2 cellular contexts compared by ENCODE assay signal in genomic region chr1:224707849-224708725, GRCh38.
TF ChIP-seq lines count a peak whose summit lies in the region.

No MANE protein-coding gene starts in this region.

TF ChIP-seq in liver, 16 proteins besides CTCF, POLR2A, EP300 and RAD21 (continued from another document):
- TF ChIP-seq REST (IDR thresholded peaks at IDR 0.05), result peak; percentile 13
- TF ChIP-seq HNF4G (IDR thresholded peaks at IDR 0.05), result no peak
- TF ChIP-seq, protein P1, sequence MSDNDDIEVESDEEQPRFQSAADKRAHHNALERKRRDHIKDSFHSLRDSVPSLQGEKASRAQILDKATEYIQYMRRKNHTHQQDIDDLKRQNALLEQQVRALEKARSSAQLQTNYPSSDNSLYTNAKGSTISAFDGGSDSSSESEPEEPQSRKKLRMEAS (IDR thresholded peaks at IDR 0.05), result no peak
- TF ChIP-seq JUND (IDR thresholded peaks at IDR 0.05), result peak in 1 of 2 donors; percentile 37
- no peak for TF ChIP-seq NR2F2 (IDR thresholded peaks at IDR 0.05)
- peak; percentile 68 to 82 for TF ChIP-seq RXRA (IDR thresholded peaks at IDR 0.05)
- TF ChIP-seq HNF4A (conservative IDR thresholded peaks at IDR 0.05), result peak; percentile 67 to 69

TF ChIP-seq in HepG2, 621 proteins besides CTCF, POLR2A, EP300 and RAD21 (continued from another document):
- TF ChIP-seq, protein P2, sequence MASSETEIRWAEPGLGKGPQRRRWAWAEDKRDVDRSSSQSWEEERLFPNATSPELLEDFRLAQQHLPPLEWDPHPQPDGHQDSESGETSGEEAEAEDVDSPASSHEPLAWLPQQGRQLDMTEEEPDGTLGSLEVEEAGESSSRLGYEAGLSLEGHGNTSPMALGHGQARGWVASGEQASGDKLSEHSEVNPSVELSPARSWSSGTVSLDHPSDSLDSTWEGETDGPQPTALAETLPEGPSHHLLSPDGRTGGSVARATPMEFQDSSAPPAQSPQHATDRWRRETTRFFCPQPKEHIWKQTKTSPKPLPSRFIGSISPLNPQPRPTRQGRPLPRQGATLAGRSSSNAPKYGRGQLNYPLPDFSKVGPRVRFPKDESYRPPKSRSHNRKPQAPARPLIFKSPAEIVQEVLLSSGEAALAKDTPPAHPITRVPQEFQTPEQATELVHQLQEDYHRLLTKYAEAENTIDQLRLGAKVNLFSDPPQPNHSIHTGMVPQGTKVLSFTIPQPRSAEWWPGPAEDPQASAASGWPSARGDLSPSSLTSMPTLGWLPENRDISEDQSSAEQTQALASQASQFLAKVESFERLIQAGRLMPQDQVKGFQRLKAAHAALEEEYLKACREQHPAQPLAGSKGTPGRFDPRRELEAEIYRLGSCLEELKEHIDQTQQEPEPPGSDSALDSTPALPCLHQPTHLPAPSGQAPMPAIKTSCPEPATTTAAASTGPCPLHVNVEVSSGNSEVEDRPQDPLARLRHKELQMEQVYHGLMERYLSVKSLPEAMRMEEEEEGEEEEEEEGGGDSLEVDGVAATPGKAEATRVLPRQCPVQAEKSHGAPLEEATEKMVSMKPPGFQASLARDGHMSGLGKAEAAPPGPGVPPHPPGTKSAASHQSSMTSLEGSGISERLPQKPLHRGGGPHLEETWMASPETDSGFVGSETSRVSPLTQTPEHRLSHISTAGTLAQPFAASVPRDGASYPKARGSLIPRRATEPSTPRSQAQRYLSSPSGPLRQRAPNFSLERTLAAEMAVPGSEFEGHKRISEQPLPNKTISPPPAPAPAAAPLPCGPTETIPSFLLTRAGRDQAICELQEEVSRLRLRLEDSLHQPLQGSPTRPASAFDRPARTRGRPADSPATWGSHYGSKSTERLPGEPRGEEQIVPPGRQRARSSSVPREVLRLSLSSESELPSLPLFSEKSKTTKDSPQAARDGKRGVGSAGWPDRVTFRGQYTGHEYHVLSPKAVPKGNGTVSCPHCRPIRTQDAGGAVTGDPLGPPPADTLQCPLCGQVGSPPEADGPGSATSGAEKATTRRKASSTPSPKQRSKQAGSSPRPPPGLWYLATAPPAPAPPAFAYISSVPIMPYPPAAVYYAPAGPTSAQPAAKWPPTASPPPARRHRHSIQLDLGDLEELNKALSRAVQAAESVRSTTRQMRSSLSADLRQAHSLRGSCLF (CRISPR knock-in tag; IDR thresholded peaks at IDR 0.05; ENCODE audit: borderline replicate concordance), result no peak
- TF ChIP-seq, protein P3, sequence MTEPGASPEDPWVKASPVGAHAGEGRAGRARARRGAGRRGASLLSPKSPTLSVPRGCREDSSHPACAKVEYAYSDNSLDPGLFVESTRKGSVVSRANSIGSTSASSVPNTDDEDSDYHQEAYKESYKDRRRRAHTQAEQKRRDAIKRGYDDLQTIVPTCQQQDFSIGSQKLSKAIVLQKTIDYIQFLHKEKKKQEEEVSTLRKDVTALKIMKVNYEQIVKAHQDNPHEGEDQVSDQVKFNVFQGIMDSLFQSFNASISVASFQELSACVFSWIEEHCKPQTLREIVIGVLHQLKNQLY (CRISPR knock-in tag; IDR thresholded peaks at IDR 0.05), result no peak
- TF ChIP-seq, protein P4, sequence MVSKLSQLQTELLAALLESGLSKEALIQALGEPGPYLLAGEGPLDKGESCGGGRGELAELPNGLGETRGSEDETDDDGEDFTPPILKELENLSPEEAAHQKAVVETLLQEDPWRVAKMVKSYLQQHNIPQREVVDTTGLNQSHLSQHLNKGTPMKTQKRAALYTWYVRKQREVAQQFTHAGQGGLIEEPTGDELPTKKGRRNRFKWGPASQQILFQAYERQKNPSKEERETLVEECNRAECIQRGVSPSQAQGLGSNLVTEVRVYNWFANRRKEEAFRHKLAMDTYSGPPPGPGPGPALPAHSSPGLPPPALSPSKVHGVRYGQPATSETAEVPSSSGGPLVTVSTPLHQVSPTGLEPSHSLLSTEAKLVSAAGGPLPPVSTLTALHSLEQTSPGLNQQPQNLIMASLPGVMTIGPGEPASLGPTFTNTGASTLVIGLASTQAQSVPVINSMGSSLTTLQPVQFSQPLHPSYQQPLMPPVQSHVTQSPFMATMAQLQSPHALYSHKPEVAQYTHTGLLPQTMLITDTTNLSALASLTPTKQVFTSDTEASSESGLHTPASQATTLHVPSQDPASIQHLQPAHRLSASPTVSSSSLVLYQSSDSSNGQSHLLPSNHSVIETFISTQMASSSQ (IDR thresholded peaks at IDR 0.05; ENCODE audit: low read depth), result no peak
- TF ChIP-seq, protein P4 (CRISPR knock-in tag; IDR thresholded peaks at IDR 0.05; ENCODE audit: borderline replicate concordance), result no peak
TF ChIP-seq in HepG2: peak in this region for 0.
